ENCODE assay signal across 19 cellular contexts in the genomic region with DNA sequence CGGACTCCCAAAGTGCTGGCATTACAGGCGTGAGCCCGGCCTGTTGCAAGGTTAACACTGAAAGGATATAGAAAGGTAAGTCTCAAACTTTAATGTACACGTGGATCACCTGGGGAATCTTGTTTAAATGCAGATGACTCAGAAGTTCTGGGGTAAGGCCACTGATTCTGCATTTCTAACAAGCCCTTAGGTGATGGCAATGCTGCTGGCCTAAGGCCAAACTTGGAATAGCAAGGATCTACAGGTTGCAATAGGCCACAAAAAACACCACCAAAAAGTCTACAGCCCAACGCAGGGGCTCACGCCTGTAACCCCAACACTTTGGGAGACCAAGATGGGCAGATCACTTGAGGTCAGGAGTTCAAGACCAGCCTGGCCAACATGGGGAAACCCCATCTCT.
"Had no signal": no experiment of that assay in that cellular context is flagged by ENCODE, and none has a peak within 500 bp of the region (broad histone marks: within the 10 kb centered on the region; RNA-seq: fewer than 3 reads in every experiment).

No MANE protein-coding gene starts in this region.

- H3K36me3 ChIP-seq: pancreas, thyroid gland, vagina had no signal

- DNase-seq: activated B cell treated with CpG ODN at 0.5 μM for 24 hours; activated CD4-positive, alpha-beta T cell treated with anti-CD3 and anti-CD28 coated beads for 48 hours; activated CD8-positive, alpha-beta memory T cell treated with anti-CD3 and anti-CD28 coated beads, Interleukin-2, amount 50 U/mL, for 4 hours; activated CD8-positive, alpha-beta T cell treated with anti-CD3 and anti-CD28 coated beads, Interleukin-2, amount 10 ng/mL, durations not matched to agents 7 days and 5 days; activated gamma-delta T cell; activated T-cell treated with anti-CD3 and anti-CD28 coated beads, Interleukin-2, amount 50 U/mL, for 48 hours; central memory CD4-positive, alpha-beta T cell; foreskin melanocyte; naive thymus-derived CD8-positive, alpha-beta T cell; pancreas; retina; stimulated activated CD4-positive, alpha-beta T cell treated with anti-CD3 and anti-CD28 coated beads, Interleukin-2, amount 100 ng/mL, for 48 hours; T-helper 2 cell; thyroid gland had no signal

- H3K36me3 Mint-ChIP-seq: activated naive CD4-positive, alpha-beta T cell treated with anti-CD3 and anti-CD28 coated beads, Interleukin-2, amount 50 U/mL, for 72 hours; naive thymus-derived CD8-positive, alpha-beta T cell; stimulated activated memory B cell treated with anti-CD40 and anti-IgM and Interleukin-4, amounts not matched to agents 10 μg/mL and 1 μg/mL and 100 μg/mL, for 72 hours had no signal

- H3K27ac Mint-ChIP-seq: activated B cell treated with CpG ODN at 0.5 μM for 24 hours; activated CD8-positive, alpha-beta T cell treated with anti-CD3 and anti-CD28 coated beads, Interleukin-2, amount 10 ng/mL, durations not matched to agents 7 days and 5 days; activated naive CD4-positive, alpha-beta T cell treated with anti-CD3 and anti-CD28 coated beads, Interleukin-2, amount 50 U/mL, for 72 hours; naive thymus-derived CD8-positive, alpha-beta T cell; stimulated activated memory B cell treated with anti-CD40 and anti-IgM and Interleukin-4, amounts not matched to agents 10 μg/mL and 1 μg/mL and 100 μg/mL, for 72 hours had no signal

- H3K27ac ChIP-seq: coronary artery, pancreas, thyroid gland, vagina had no signal

- H3K9me3 Mint-ChIP-seq: activated B cell treated with CpG ODN at 0.5 μM for 24 hours; activated naive CD4-positive, alpha-beta T cell treated with anti-CD3 and anti-CD28 coated beads, Interleukin-2, amount 50 U/mL, for 72 hours; naive thymus-derived CD8-positive, alpha-beta T cell; stimulated activated memory B cell treated with anti-CD40 and anti-IgM and Interleukin-4, amounts not matched to agents 10 μg/mL and 1 μg/mL and 100 μg/mL, for 72 hours had no signal

- H3K4me3 ChIP-seq: coronary artery, pancreas, thyroid gland, vagina had no signal

- H3K9me3 ChIP-seq: pancreas, thyroid gland, vagina had no signal

- H3K4me3 Mint-ChIP-seq: activated B cell treated with CpG ODN at 0.5 μM for 24 hours; activated CD8-positive, alpha-beta T cell treated with anti-CD3 and anti-CD28 coated beads, Interleukin-2, amount 10 ng/mL, durations not matched to agents 7 days and 5 days; naive thymus-derived CD8-positive, alpha-beta T cell; stimulated activated memory B cell treated with anti-CD40 and anti-IgM and Interleukin-4, amounts not matched to agents 10 μg/mL and 1 μg/mL and 100 μg/mL, for 72 hours had no signal

- ATAC-seq: activated CD8-positive, alpha-beta T cell treated with anti-CD3 and anti-CD28 coated beads, Interleukin-2, amount 10 ng/mL, durations not matched to agents 7 days and 5 days; activated naive CD4-positive, alpha-beta T cell treated with anti-CD3 and anti-CD28 coated beads, Interleukin-2, amount 50 U/mL, for 72 hours; left lobe of liver; naive thymus-derived CD8-positive, alpha-beta T cell; pancreas; stimulated activated memory B cell treated with anti-CD40 and anti-IgM and Interleukin-4, amounts not matched to agents 10 μg/mL and 1 μg/mL and 100 μg/mL, for 72 hours had no signal

- H3K27me3 ChIP-seq: pancreas, thyroid gland, vagina had no signal
